8 cellular contexts compared by ENCODE assay signal in genomic region chr6:73515204-73516101, GRCh38. TPM values are rescaled to one million over a fixed set of nuclear protein-coding genes. Genes with fewer than 3 reads are reported as not detected.
A peak's percentile ranks its signal among the peaks of the same experiment; 100 is the strongest.
DNase-seq lines count a peak whose midpoint lies in the region; ATAC-seq and TF ChIP-seq lines count a peak whose summit lies in the region.

No MANE protein-coding gene starts in this region.

- peak; percentile 45 to 84 (median 76) for TF ChIP-seq CTCF in body of pancreas (IDR thresholded peaks at IDR 0.05)

- peaks cover 56% of the 10 kb centered on the region for H3K36me3 ChIP-seq in HUES64 (ENCODE audit: insufficient read depth, low read length)
- peaks cover 0 to 20% of the 10 kb centered on the region in 2 donors for H3K36me3 ChIP-seq in body of pancreas (replicated peaks in 1 of 2; ENCODE audit: insufficient read depth in 1 of 2, low read depth in 2 of 2)

- ATAC-seq in GM21526 (IDR thresholded peaks at IDR 0.05; ENCODE audit: low FRiP score, unreplicated experiment) (peak; percentile 49), body of pancreas (peak; percentile 53)

- peak overlapping the region; percentile 4; the same call in 1 of the 2 replicates for H3K9ac ChIP-seq in HUES64 (ENCODE audit: low read depth, low read length)

- H3K27ac ChIP-seq in HUES64 (ENCODE audit: low read depth, low read length) (peak overlapping the region; percentile 78; the same call in 1 of the 2 replicates), body of pancreas (peak overlapping the region; percentile 5 to 69 (median 45))

- H3K4me3 ChIP-seq in HUES64 (ENCODE audit: low read length) (no peak overlapping the region; the same call in 1 of the 2 replicates), body of pancreas (no peak overlapping the region)

- intact Hi-C loops in body of pancreas (cut with DNase I), result loop anchor here (5.0 kb wide), 1 partner anchor 92 kb away; no protein-coding TSS in a partner anchor

- H3K4me1 ChIP-seq in HUES64 (ENCODE audit: insufficient read depth, low read length) (no peaks in the 10 kb centered on the region), body of pancreas (peaks cover 43% of the 10 kb centered on the region)

- peak; percentile 51 for DNase-seq in NCI-H1436 (lab: John Stamatoyannopoulos, UW)
- no peak for DNase-seq in NCI-H1436 treated with DMSO at 0.1 percent for 48 hours (lab: John Stamatoyannopoulos, UW)
- DNase-seq in SK-N-DZ (ENCODE audit: low spot score), result peak; percentile 80
- DNase-seq in body of pancreas, result peak; percentile 59 to 71 (median 60)
- peak; percentile 87 for DNase-seq in inferior parietal cortex (ENCODE audit: extremely low spot score)
- DNase-seq in stimulated activated CD4-positive, alpha-beta T cell treated with anti-CD3 and anti-CD28 coated beads, Interleukin-15, amount 100 ng/mL, for 24 hours, result peak; percentile 50

- 69% methylated on average over 4 of the region's 4 CpGs for WGBS in HUES64
- 30 to 41% methylated on average over 4 of the region's 4 CpGs for WGBS in body of pancreas, 2 donors

- no peaks in the 10 kb centered on the region for H3K9me3 ChIP-seq in HUES64 (ENCODE audit: insufficient read depth, low read depth, low read length)
- H3K9me3 ChIP-seq in body of pancreas, result no peaks in the 10 kb centered on the region

- H3K27me3 ChIP-seq in HUES64 (ENCODE audit: insufficient read depth, low read length) (no peaks in the 10 kb centered on the region), body of pancreas (no peaks in the 10 kb centered on the region)

- TF ChIP-seq POLR2A in body of pancreas (IDR thresholded peaks at IDR 0.05), result peak in 1 of 3 donors; percentile 17

RNA-seq across cellular contexts. Expression of gene EEF1A1, which starts 5.4 kb away (rescaled TPM):
- polyA plus RNA-seq in HUES64 (2013, experiment 1 of 2), result 7,340 TPM
- polyA plus RNA-seq in HUES64 (2013, experiment 2 of 2), result 8,038 TPM
- 8,920 and 9,808 TPM in 2 replicates for polyA plus RNA-seq in SK-N-DZ (2014; cell fraction: cytosol; rRNA removed)
- 3,279 and 4,441 TPM in 2 replicates for polyA plus RNA-seq in SK-N-DZ (2014; cell fraction: nucleus; rRNA removed)
- total RNA-seq in body of pancreas, result 1,000 to 10,000 TPM; 4,267 to 4,798 TPM

RNA-seq across cellular contexts. Expression of gene MTO1, which starts 53.9 kb away (rescaled TPM):
- 27.8 TPM for polyA plus RNA-seq in HUES64 (2013, experiment 1 of 2)
- polyA plus RNA-seq in HUES64 (2013, experiment 2 of 2), result 24.0 TPM
- 20.1 and 25.6 TPM in 2 replicates for polyA plus RNA-seq in SK-N-DZ (2014; cell fraction: cytosol; rRNA removed)
- 29.4 and 30.2 TPM in 2 replicates for polyA plus RNA-seq in SK-N-DZ (2014; cell fraction: nucleus; rRNA removed)
- 10 to 100 TPM; 13.7 to 17.8 TPM for total RNA-seq in body of pancreas
